16 cellular contexts compared by ENCODE assay signal in genomic region chr7:46539892-46540483, GRCh38.
DNase-seq lines count a peak whose midpoint lies in the region; ATAC-seq and TF ChIP-seq lines count a peak whose summit lies in the region.
"Had no signal": no experiment of that assay in that cellular context is flagged by ENCODE, and none has a peak within 500 bp of the region (broad histone marks: within the 10 kb centered on the region; RNA-seq: fewer than 3 reads in every experiment).

No MANE protein-coding gene starts in this region.

- H3K23ac ChIP-seq in H9 (ENCODE audit: insufficient read length, low read depth, low read length) (no peak overlapping the region), neuronal stem cell (ENCODE audit: low read depth, low read length, poor library complexity) (no peak overlapping the region)

- no peak overlapping the region for H3K27ac ChIP-seq in H9 (ENCODE audit: insufficient read length, low read depth, low read length)
- H3K27ac ChIP-seq in endodermal cell (ENCODE audit: low read depth, low read length) = no peak overlapping the region
- no peak overlapping the region for H3K27ac ChIP-seq in neuronal stem cell (replicated peaks; ENCODE audit: low read length)
- H3K27ac ChIP-seq: BLaER1 treated with 17β-estradiol and CSF1 and Interleukin-3, amounts not matched to agents 10 nM and 100 nM; HL-60 had no signal

- H2BK15ac ChIP-seq in H9 (ENCODE audit: low read depth, low read length) (no peak overlapping the region), neuronal stem cell (ENCODE audit: low read length) (no peak overlapping the region)

- DNase-seq in NCI-H748 (lab: John Stamatoyannopoulos, UW; ENCODE audit: unreplicated experiment) (peak; percentile 21), NCI-H748 treated with DMSO at 0.1 percent for 48 hours (lab: John Stamatoyannopoulos, UW) (no peak), H9 (peak; percentile 80), endodermal cell (peak; percentile 83), neuronal stem cell (ENCODE audit: low spot score) (no peak), NCI-H446 (lab: John Stamatoyannopoulos, UW) (no peak), germinal center (ENCODE audit: low spot score) (no peak)
- DNase-seq: CD8-positive, alpha-beta memory T cell; NCI-H1417 treated with DMSO at 0.1 percent for 48 hours; NCI-H2081; NCI-H510A; SHP77 treated with DMSO at 0.1 percent for 48 hours had no signal

- no peaks in the 10 kb centered on the region for H3K23me2 ChIP-seq in H9 (ENCODE audit: insufficient read length, low read depth, low read length, poor library complexity, severe bottlenecking)

- no peaks in the 10 kb centered on the region for H4K20me1 ChIP-seq in H9 (ENCODE audit: control insufficient read depth, insufficient read depth, insufficient read length)
- H4K20me1 ChIP-seq: BLaER1 treated with 17β-estradiol and CSF1 and Interleukin-3, amounts not matched to agents 10 nM and 100 nM had no signal

- H3T11ph ChIP-seq in H9 (ENCODE audit: low read length) = no peak overlapping the region

- peaks cover 29 to 38% of the 10 kb centered on the region in 2 experiments for H3K4me1 Mint-ChIP-seq in H9
- peaks cover 37% of the 10 kb centered on the region for H3K4me1 Mint-ChIP-seq in endodermal cell
- H3K4me1 Mint-ChIP-seq: CD8-positive, alpha-beta memory T cell had no signal

- H3K27me3 ChIP-seq in H9 (ENCODE audit: insufficient read depth, low read length) (peaks cover 14% of the 10 kb centered on the region; the same call in 1 of the 2 replicates), endodermal cell (ENCODE audit: control insufficient read depth, insufficient read depth, low read length, poor library complexity, severe bottlenecking) (no peaks in the 10 kb centered on the region), neuronal stem cell (ENCODE audit: control insufficient read depth in 3 of 3, insufficient read depth in 3 of 3, low read depth in 1 of 3, low read length in 3 of 3) (peaks cover 0 to 8% (median 0%) of the 10 kb centered on the region in 3 experiments)
- H3K27me3 ChIP-seq: BLaER1 treated with 17β-estradiol and CSF1 and Interleukin-3, amounts not matched to agents 10 nM and 100 nM had no signal

- no peak overlapping the region for H3K56ac ChIP-seq in H9 (ENCODE audit: insufficient read length, low read depth, low read length)

- no peak overlapping the region for H2BK20ac ChIP-seq in H9 (ENCODE audit: low read depth, low read length, poor library complexity, severe bottlenecking)

- H4K91ac ChIP-seq in H9 (ENCODE audit: insufficient read length, low read depth, low read length) (no peak overlapping the region), neuronal stem cell (ENCODE audit: low read depth, low read length, poor library complexity) (no peak overlapping the region)

- peaks cover 3 to 9% (median 9%) of the 10 kb centered on the region in 3 experiments; a peak in 6 of 7 replicates for H3K36me3 Mint-ChIP-seq in H9 (ENCODE audit: insufficient read depth in 1 of 3, low read depth in 3 of 3)
- peaks cover 9% of the 10 kb centered on the region for H3K36me3 Mint-ChIP-seq in endodermal cell (ENCODE audit: low read depth)
- H3K36me3 Mint-ChIP-seq: CD8-positive, alpha-beta memory T cell had no signal

- H3K4ac ChIP-seq in H9 (ENCODE audit: low read depth, low read length) (no peak overlapping the region), neuronal stem cell (ENCODE audit: low read length) (no peak overlapping the region)

- H3K9ac ChIP-seq in H9 (ENCODE audit: extremely low read depth, insufficient read length, low read length) (no peak overlapping the region), endodermal cell (ENCODE audit: extremely low read depth, low read length, poor library complexity, severe bottlenecking) (no peak overlapping the region), neuronal stem cell (ENCODE audit: low read depth, low read length, poor library complexity) (no peak overlapping the region)
- H3K9ac ChIP-seq: BLaER1 treated with 17β-estradiol and CSF1 and Interleukin-3, amounts not matched to agents 10 nM and 100 nM had no signal

- H2AK5ac ChIP-seq in H9 (ENCODE audit: insufficient read length, low read length) = no peak overlapping the region
- H2AK5ac ChIP-seq in neuronal stem cell (ENCODE audit: low read depth, low read length) = no peak overlapping the region

- no peak overlapping the region for H4K5ac ChIP-seq in H9 (ENCODE audit: insufficient read length, low read depth, low read length)

- H3K4me1 ChIP-seq in H9 (ENCODE audit: insufficient read depth, low read length) (peaks cover 10% of the 10 kb centered on the region; the same call in 1 of the 2 replicates), endodermal cell (ENCODE audit: control insufficient read depth, insufficient read depth, low read length) (no peaks in the 10 kb centered on the region), neuronal stem cell (ENCODE audit: control insufficient read depth in 2 of 2, insufficient read depth in 1 of 2, low read depth in 1 of 2, low read length in 2 of 2) (peaks cover 0 to 4% of the 10 kb centered on the region in 2 donors)
- H3K4me1 ChIP-seq: BLaER1 treated with 17β-estradiol and CSF1 and Interleukin-3, amounts not matched to agents 10 nM and 100 nM; HAP-1 had no signal

- no peak overlapping the region for H3K4me3 Mint-ChIP-seq in H9
- no peak overlapping the region for H3K4me3 Mint-ChIP-seq in endodermal cell
- H3K4me3 Mint-ChIP-seq: CD8-positive, alpha-beta memory T cell had no signal

- H2BK120ac ChIP-seq in H9 (ENCODE audit: low read depth, low read length, poor library complexity, severe bottlenecking) (no peak overlapping the region), neuronal stem cell (ENCODE audit: low read depth, low read length) (no peak overlapping the region)

- H2BK5ac ChIP-seq in H9 (ENCODE audit: insufficient read length, low read length) = no peak overlapping the region
- no peak overlapping the region for H2BK5ac ChIP-seq in neuronal stem cell (ENCODE audit: low read length)

- H3K14ac ChIP-seq in H9 (ENCODE audit: insufficient read depth, low read length) (no peak overlapping the region), neuronal stem cell (ENCODE audit: low read length) (no peak overlapping the region)

- H3K9me3 ChIP-seq in H9 (ENCODE audit: control insufficient read depth, low read depth, low read length) (no peaks in the 10 kb centered on the region), endodermal cell (ENCODE audit: control insufficient read depth, low read length) (peaks cover 10% of the 10 kb centered on the region), neuronal stem cell (replicated peaks in 1 of 2; ENCODE audit: control insufficient read depth in 2 of 2, insufficient read depth in 1 of 2, low read depth in 1 of 2, low read length in 2 of 2) (no peaks in the 10 kb centered on the region)
- H3K9me3 ChIP-seq: HAP-1 had no signal

- H2BK12ac ChIP-seq in H9 (ENCODE audit: insufficient read length, low read depth, low read length) = no peak overlapping the region
- no peak overlapping the region for H2BK12ac ChIP-seq in neuronal stem cell (ENCODE audit: low read length)

- H3K4me3 ChIP-seq in endodermal cell (ENCODE audit: low read length) (no peak overlapping the region), neuronal stem cell (ENCODE audit: low read length in 2 of 2) (no peak overlapping the region)
- H3K4me3 ChIP-seq: BLaER1 treated with 17β-estradiol and CSF1 and Interleukin-3, amounts not matched to agents 10 nM and 100 nM; HAP-1 had no signal

- H3K9me3 Mint-ChIP-seq in H9 (peaks cover 8 to 10% of the 10 kb centered on the region in 2 experiments), endodermal cell (peaks cover 13% of the 10 kb centered on the region)

- no peaks in the 10 kb centered on the region for H3K79me2 ChIP-seq in H9 (ENCODE audit: insufficient read depth, low read length)

- no peak overlapping the region for H2AFZ ChIP-seq in H9 (ENCODE audit: low read length)
- H2AFZ ChIP-seq in neuronal stem cell (ENCODE audit: low read length) = no peak overlapping the region

- H3K27me3 Mint-ChIP-seq in H9 (ENCODE audit: low read depth) (peaks cover 29% of the 10 kb centered on the region), endodermal cell (ENCODE audit: insufficient read depth) (peaks cover 17% of the 10 kb centered on the region)

- no peak for TF ChIP-seq CTCF in H9 (conservative IDR thresholded peaks at IDR 0.05)
- TF ChIP-seq CTCF in endodermal cell (conservative IDR thresholded peaks at IDR 0.05) = no peak

- H4K8ac ChIP-seq in H9 (replicated peaks; ENCODE audit: insufficient read length, low read depth, low read length) (no peak overlapping the region), neuronal stem cell (ENCODE audit: low read depth, low read length) (no peak overlapping the region)

- H3K36me3 ChIP-seq in endodermal cell (ENCODE audit: control insufficient read depth, insufficient read depth, low read length) (no peaks in the 10 kb centered on the region), neuronal stem cell (replicated peaks in 1 of 2; ENCODE audit: control insufficient read depth in 2 of 2, insufficient read depth in 2 of 2, low read length in 2 of 2) (no peaks in the 10 kb centered on the region)
- H3K36me3 ChIP-seq: BLaER1 treated with 17β-estradiol and CSF1 and Interleukin-3, amounts not matched to agents 10 nM and 100 nM; HAP-1 had no signal

- H3K27ac Mint-ChIP-seq in H9 (no peak overlapping the region), endodermal cell (no peak overlapping the region)
- H3K27ac Mint-ChIP-seq: CD8-positive, alpha-beta memory T cell had no signal

- no peaks in the 10 kb centered on the region for H3K79me1 ChIP-seq in H9 (ENCODE audit: insufficient read depth, low read depth, low read length, poor library complexity, severe bottlenecking)
- no peaks in the 10 kb centered on the region for H3K79me1 ChIP-seq in neuronal stem cell (ENCODE audit: low read depth, low read length)

- H3K18ac ChIP-seq in H9 (ENCODE audit: insufficient read length, low read depth, low read length) = no peak overlapping the region
- H3K18ac ChIP-seq in neuronal stem cell (ENCODE audit: low read length) = peak overlapping the region; percentile 12

- WGBS in H9 (ENCODE audit: extremely low coverage, insufficient read length, low lambda C conversion rate) = no CpG with 5 or more reads among the region's 5 CpGs
- WGBS in endodermal cell (ENCODE audit: insufficient coverage in 1 of 2, insufficient read length in 1 of 2), 2 experiments = 80 to 81% methylated on average over 5 of the region's 5 CpGs
- no CpG with 5 or more reads among the region's 5 CpGs for WGBS in neuronal stem cell (ENCODE audit: extremely low coverage in 2 of 2, insufficient read length in 2 of 2, insufficient replicate concordance in 1 of 2), 2 donors

- no peak overlapping the region for H3K4me2 ChIP-seq in H9 (ENCODE audit: insufficient read depth, insufficient read length, low read length)
- no peak overlapping the region for H3K4me2 ChIP-seq in neuronal stem cell (ENCODE audit: insufficient read depth, low read length, poor library complexity, severe bottlenecking)
- H3K4me2 ChIP-seq: BLaER1 treated with 17β-estradiol and CSF1 and Interleukin-3, amounts not matched to agents 10 nM and 100 nM had no signal

- ATAC-seq in GM19455 (IDR thresholded peaks at IDR 0.05; ENCODE audit: unreplicated experiment) = no peak

Comparison
In these comparisons a context has a peak if more than half of its experiments do, and no peak if none do; other contexts are left out.
1. DNase-seq: peak in NCI-H748 (single experiment), H9 (single experiment) and endodermal cell (single experiment); none in NCI-H748 treated with DMSO at 0.1 percent for 48 hours (single experiment), neuronal stem cell (single experiment), NCI-H446 (0 of 2) and germinal center (single experiment).